ENCODE assay signal across 8 cellular contexts in genomic region chr2:129877289-129877741, GRCh38.
A peak's percentile ranks its signal among the peaks of the same experiment; 100 is the strongest.
DNase-seq lines count a peak whose midpoint lies in the region; ATAC-seq and TF ChIP-seq lines count a peak whose summit lies in the region.

No MANE protein-coding gene starts in this region.

- no peaks in the 10 kb centered on the region for H3K9me3 Mint-ChIP-seq in activated CD4-positive, alpha-beta memory T cell treated with anti-CD3 and anti-CD28 coated beads for 36 hours

- intact Hi-C loops in activated CD4-positive, alpha-beta memory T cell treated with anti-CD3 and anti-CD28 coated beads for 36 hours (cut with micrococcal nuclease) = loop anchor here (2.0 to 5.0 kb wide), 2 partner anchors 29 to 465 kb away; partner anchors contain the start of gene IMP4
- intact Hi-C loops in lower leg skin (cut with DNase I; ENCODE audit: low total_unique reads) = no loop called here

- no peak overlapping the region for H3K27ac ChIP-seq in duodenal mucosa (ENCODE audit: low read depth, low read length)

- H3K4me3 Mint-ChIP-seq in activated CD4-positive, alpha-beta memory T cell treated with anti-CD3 and anti-CD28 coated beads for 36 hours = peak overlapping the region; percentile 91

- peak overlapping the region; percentile 88 to 94 for H3K4me3 ChIP-seq in duodenal mucosa (ENCODE audit: low read depth in 1 of 2, low read length in 2 of 2)
- H3K4me3 ChIP-seq in lower leg skin (ENCODE audit: low read depth, poor library complexity, severe bottlenecking) = peak overlapping the region; percentile 58

- no peaks in the 10 kb centered on the region for H3K27me3 ChIP-seq in duodenal mucosa (ENCODE audit: control insufficient read depth in 1 of 2, insufficient read depth in 2 of 2, low read length in 2 of 2)

- peak overlapping the region; percentile 78 for H3K27ac Mint-ChIP-seq in activated CD4-positive, alpha-beta memory T cell treated with anti-CD3 and anti-CD28 coated beads for 36 hours

- H3K27me3 Mint-ChIP-seq in activated CD4-positive, alpha-beta memory T cell treated with anti-CD3 and anti-CD28 coated beads for 36 hours = no peaks in the 10 kb centered on the region

- TF ChIP-seq CTCF in lower leg skin (IDR thresholded peaks at IDR 0.05) = no peak

- no peaks in the 10 kb centered on the region for H3K36me3 ChIP-seq in duodenal mucosa (ENCODE audit: control insufficient read depth in 1 of 2, insufficient read depth in 2 of 2, low read length in 2 of 2)

- H3K9ac ChIP-seq in duodenal mucosa (ENCODE audit: low read depth in 1 of 2, low read length in 2 of 2) = peak overlapping the region; percentile 51 to 67

- H3K9me3 ChIP-seq in duodenal mucosa (ENCODE audit: control insufficient read depth in 1 of 2, low read length in 2 of 2) = no peaks in the 10 kb centered on the region

- DNase-seq in 8988T (peak; percentile 83), NCI-H460 (ENCODE audit: extremely low read depth, low read depth) (peak; percentile 69), lower leg skin (ENCODE audit: low spot score in 2 of 2) (peak; percentile 91 to 97)
- DNase-seq in activated CD4-positive, alpha-beta memory T cell treated with anti-CD3 and anti-CD28 coated beads for 36 hours = peak; percentile 90
- peak; percentile 86 for DNase-seq in stimulated activated CD4-positive, alpha-beta T cell treated with anti-CD3 and anti-CD28 coated beads, Interleukin-4, amount 100 ng/mL, for 24 hours

- peak; percentile 70 for ATAC-seq in GM18861 (IDR thresholded peaks at IDR 0.05; ENCODE audit: unreplicated experiment)
- peak; percentile 72 for ATAC-seq in HG03095 (IDR thresholded peaks at IDR 0.05; ENCODE audit: unreplicated experiment)

- POLR2A ChIA-PET in activated CD4-positive, alpha-beta memory T cell treated with anti-CD3 and anti-CD28 coated beads for 36 hours (lab: Charles Lee) = no interaction called here

- TF ChIP-seq POLR2A in lower leg skin (IDR thresholded peaks at IDR 0.05) = no peak

- no peaks in the 10 kb centered on the region for H3K36me3 Mint-ChIP-seq in activated CD4-positive, alpha-beta memory T cell treated with anti-CD3 and anti-CD28 coated beads for 36 hours

- peaks cover 9% of the 10 kb centered on the region for H3K4me1 Mint-ChIP-seq in activated CD4-positive, alpha-beta memory T cell treated with anti-CD3 and anti-CD28 coated beads for 36 hours (ENCODE audit: low read depth)

- WGBS in lower leg skin, 2 donors = 3 to 4% methylated on average over 10 to 14 of the region's 20 CpGs

- CTCF ChIA-PET in activated CD4-positive, alpha-beta memory T cell treated with anti-CD3 and anti-CD28 coated beads for 36 hours (lab: Charles Lee) = no interaction called here

- peaks cover 7 to 8% of the 10 kb centered on the region in 2 donors for H3K4me1 ChIP-seq in duodenal mucosa (ENCODE audit: control insufficient read depth in 1 of 2, insufficient read depth in 2 of 2, low read length in 2 of 2)
